21 cellular contexts compared by ENCODE assay signal in the genomic region with DNA sequence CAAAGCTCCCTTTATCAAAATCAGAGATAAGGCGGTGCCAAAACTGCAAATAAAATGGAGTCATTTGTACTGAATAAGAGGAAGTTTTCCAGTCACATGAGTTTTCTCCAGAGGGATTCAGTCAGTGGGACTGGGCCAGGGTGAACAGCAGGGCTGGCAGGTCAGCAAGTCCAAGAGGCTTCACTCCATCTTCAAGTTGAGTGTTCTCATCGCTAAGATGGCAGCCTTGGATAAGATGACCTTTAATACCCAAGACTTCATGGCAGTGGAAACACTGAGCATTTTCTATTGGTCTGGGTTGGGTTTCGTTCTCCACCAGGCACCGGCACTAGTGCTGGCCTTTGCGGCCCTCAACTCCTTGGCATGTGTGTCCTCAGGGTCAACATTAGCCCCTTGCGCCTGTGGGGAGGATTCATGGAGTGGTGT. TPM values are rescaled to one million over a fixed set of nuclear protein-coding genes. Genes with fewer than 3 reads are reported as not detected.
DNase-seq lines count a peak whose midpoint lies in the region; ATAC-seq, FAIRE-seq and TF ChIP-seq lines count a peak whose summit lies in the region.
"Had no signal": no experiment of that assay in that cellular context is flagged by ENCODE, and none has a peak within 500 bp of the region (broad histone marks: within the 10 kb centered on the region; RNA-seq: fewer than 3 reads in every experiment).

No MANE protein-coding gene starts in this region.

- no peak overlapping the region for H2AFZ ChIP-seq in K562 (ENCODE audit: low read depth, low read length)

- H4K20me1 ChIP-seq in K562 (replicated peaks; ENCODE audit: control insufficient read depth, insufficient read depth, low read length) = no peaks in the 10 kb centered on the region
- H4K20me1 ChIP-seq: BLaER1 treated with 17β-estradiol and CSF1 and Interleukin-3, amounts not matched to agents 10 nM and 100 nM had no signal

- H3K79me2 ChIP-seq in K562 (ENCODE audit: control insufficient read depth, insufficient read depth, low read length) = no peaks in the 10 kb centered on the region

- no peak for TF ChIP-seq EP300 in K562 (IDR thresholded peaks at IDR 0.05; ENCODE audit: low read length)

- FAIRE-seq in K562 (lab: Jason Lieb, UNC) (no peak), pancreas (lab: Jason Lieb, UNC) (no peak)
- FAIRE-seq: A204.1, D721Med, HTR-8/SVneo, RCC 7860 had no signal

- H3K4me1 ChIP-seq in K562 (replicated peaks in 1 of 2; ENCODE audit: control insufficient read depth in 2 of 2, insufficient read depth in 2 of 2, low read length in 2 of 2) (no peaks in the 10 kb centered on the region; a peak in 1 of 5 replicates), left ventricle myocardium inferior (peaks cover 25% of the 10 kb centered on the region), pancreas (peaks cover 11 to 16% (median 13%) of the 10 kb centered on the region in 3 donors)
- H3K4me1 ChIP-seq: BLaER1 treated with 17β-estradiol and CSF1 and Interleukin-3, amounts not matched to agents 10 nM and 100 nM; HAP-1 had no signal

- TF ChIP-seq POLR2A in K562 (conservative IDR thresholded peaks at IDR 0.05) (no peak), erythroblast (IDR thresholded peaks at IDR 0.05; ENCODE audit: low read length) (no peak)

- no peak for TF ChIP-seq RAD21 in K562 (CRISPR knock-in tag; conservative IDR thresholded peaks at IDR 0.05 in 1 of 2, IDR thresholded peaks at IDR 0.05 in 1 of 2)

- 11% methylated on average over 6 of the region's 6 CpGs for WGBS in K562 (ENCODE audit: insufficient coverage, low coverage, missing lambda C conversion rate)
- WGBS in pancreas, 2 donors = 19 to 21% methylated on average over 6 of the region's 6 CpGs

- peaks cover 13 to 25% of the 10 kb centered on the region in 2 experiments; a peak in 4 of 5 replicates for H3K27me3 ChIP-seq in K562 (ENCODE audit: control insufficient read depth in 2 of 2, insufficient read depth in 2 of 2, low read length in 2 of 2)
- H3K27me3 ChIP-seq in left ventricle myocardium inferior (ENCODE audit: low read depth) = no peaks in the 10 kb centered on the region
- no peaks in the 10 kb centered on the region for H3K27me3 ChIP-seq in pancreas
- H3K27me3 ChIP-seq: BLaER1 treated with 17β-estradiol and CSF1 and Interleukin-3, amounts not matched to agents 10 nM and 100 nM had no signal

- no peaks in the 10 kb centered on the region for H3K9me1 ChIP-seq in K562 (ENCODE audit: control insufficient read depth, insufficient read depth, low read length)

- TF ChIP-seq CTCF in K562 (IDR thresholded peaks at IDR 0.05 in 2 of 3, conservative IDR thresholded peaks at IDR 0.05 in 1 of 3; ENCODE audit: insufficient read depth in 2 of 3, low read depth in 1 of 3, low read length in 3 of 3) (no peak), left ventricle myocardium inferior (IDR thresholded peaks at IDR 0.05; ENCODE audit: borderline replicate concordance) (no peak), pancreas (IDR thresholded peaks at IDR 0.05) (no peak)

- CTCF ChIA-PET in K562 (lab: Yijun Ruan, JAX; ENCODE audit: low intra/inter-chr PET ratio) = no interaction called here

- H3K9ac ChIP-seq in K562 (ENCODE audit: insufficient read depth in 1 of 2, low read depth in 2 of 2, low read length in 2 of 2) = no peak overlapping the region
- H3K9ac ChIP-seq: BLaER1 treated with 17β-estradiol and CSF1 and Interleukin-3, amounts not matched to agents 10 nM and 100 nM had no signal

- H3K9me3 ChIP-seq in K562 (replicated peaks; ENCODE audit: control insufficient read depth, insufficient read depth, low read depth, low read length) (peaks cover 6% of the 10 kb centered on the region), left ventricle myocardium inferior (replicated peaks) (peaks cover 19% of the 10 kb centered on the region), pancreas (no peaks in the 10 kb centered on the region)

- DNase-seq in NCI-H226 = peak; percentile 24
- DNase-seq in K562 (ENCODE audit: extremely low read depth in 1 of 4, low spot score in 3 of 4) = no peak
- DNase-seq in left ventricle myocardium inferior = peak; percentile 52
- peak in 4 of 6 donors; percentile 39 to 53 (median 42) for DNase-seq in pancreas
- no peak for DNase-seq in erythroblast (lab: John Stamatoyannopoulos, UW)
- DNase-seq in posterior cingulate gyrus = no peak
- DNase-seq in stimulated activated CD4-positive, alpha-beta T cell treated with anti-CD3 and anti-CD28 coated beads, Interleukin-4, amount 100 ng/mL, for 24 hours = no peak
- DNase-seq: CD8-positive, alpha-beta memory T cell; DMS79; NCI-H1417; NCI-H2029; NCI-H510A treated with DMSO at 0.1 percent for 48 hours; SHP77 treated with DMSO at 0.1 percent for 48 hours had no signal

- H3K27ac ChIP-seq in K562 (ENCODE audit: extremely low read depth, low read depth, low read length) = no peak overlapping the region
- H3K27ac ChIP-seq in left ventricle myocardium inferior (replicated peaks) = peak overlapping the region; percentile 62
- H3K27ac ChIP-seq in pancreas = peak overlapping the region in 3 of 4 donors; percentile 41 to 77 (median 71)
- H3K27ac ChIP-seq: BLaER1 treated with 17β-estradiol and CSF1 and Interleukin-3, amounts not matched to agents 10 nM and 100 nM; HL-60 had no signal

- no TSS peak for BruUV-seq in K562 (replicated peaks; lab: Mats Ljungman, UMichigan)

- in situ Hi-C loops in K562 (cut with MboI) = no loop called here

- POLR2A ChIA-PET in K562 (lab: Yijun Ruan, JAX) = interaction anchor here (0.6 to 0.7 kb wide), 2 partner anchors 11 to 114 kb away, joined by 3 read pairs; no protein-coding TSS in a partner anchor

- ATAC-seq in K562 = no peak; the same call in 2 of the 3 replicates
- ATAC-seq in pancreas = peak; percentile 81 to 87 (median 83)
- ATAC-seq in GM21423 (IDR thresholded peaks at IDR 0.05; ENCODE audit: unreplicated experiment) = no peak

- intact Hi-C loops in K562 (cut with micrococcal nuclease) = no loop called here
- intact Hi-C loops in left ventricle myocardium inferior (cut with micrococcal nuclease) = no loop called here
- intact Hi-C loops in pancreas (cut with DNase I) = loop anchor here in 1 of 3 donors (10.0 kb wide), 1 partner anchor 75 kb away; no protein-coding TSS in a partner anchor
- intact Hi-C loops in posterior cingulate gyrus (cut with DNase I) = loop anchor here (2.0 to 5.0 kb wide), 2 partner anchors 77 to 247 kb away; partner anchors contain the start of gene SOD2

- H3K4me3 ChIP-seq in K562 = no peak overlapping the region
- H3K4me3 ChIP-seq in left ventricle myocardium inferior = no peak overlapping the region
- no peak overlapping the region for H3K4me3 ChIP-seq in pancreas
- H3K4me3 ChIP-seq: BLaER1 treated with 17β-estradiol and CSF1 and Interleukin-3, amounts not matched to agents 10 nM and 100 nM; HAP-1 had no signal

- H3K4me2 ChIP-seq in K562 (ENCODE audit: insufficient read depth, low read length) = no peak overlapping the region
- H3K4me2 ChIP-seq: BLaER1 treated with 17β-estradiol and CSF1 and Interleukin-3, amounts not matched to agents 10 nM and 100 nM had no signal

- H3K36me3 ChIP-seq in K562 (ENCODE audit: control insufficient read depth, insufficient read depth, low read length) = no peaks in the 10 kb centered on the region
- H3K36me3 ChIP-seq in left ventricle myocardium inferior = no peaks in the 10 kb centered on the region
- H3K36me3 ChIP-seq in pancreas = no peaks in the 10 kb centered on the region
- H3K36me3 ChIP-seq: HAP-1 had no signal

TF ChIP-seq in K562, 482 proteins besides CTCF, POLR2A, EP300 and RAD21:
- TF ChIP-seq PYGO2 (tag; IDR thresholded peaks at IDR 0.05) (no peak), FOXJ2 (tag; IDR thresholded peaks at IDR 0.05) (peak; percentile 50; the same call in 1 of the 2 replicates)
TF ChIP-seq in K562: peak in this region for 1.

RNA-seq across cellular contexts. Expression of gene IGF2R, which starts 29.3 kb away (rescaled TPM):
- 302 and 333 TPM in 2 replicates for total RNA-seq in K562 (2011; cell fraction: chromatin; rRNA removed; ENCODE audit: low replicate concordance)
- 228 and 239 TPM in 2 replicates for total RNA-seq in K562 (2011; cell fraction: nucleolus; rRNA removed)
- 228 and 238 TPM in 2 replicates for total RNA-seq in K562 (2011; cell fraction: nucleoplasm; rRNA removed)
- 36.9 and 41.3 TPM in 2 replicates for total RNA-seq in K562 (2014; rRNA removed)
- 34.4 and 37.8 TPM in 2 replicates for total RNA-seq in K562 (2014; rRNA removed; fragmentation: Illumina TruSeq; extraction: Trizol)
- 34.5 and 37.5 TPM in 2 replicates for total RNA-seq in K562 (2015; rRNA removed; fragmentation: Illumina TruSeq; extraction: Trizol)
- total RNA-seq in K562 (2021) = 84.7 and 92.3 TPM in 2 replicates
- 13.2 and 16.7 TPM in 2 replicates for polyA plus RNA-seq in K562 (2011; rRNA removed)
- polyA plus RNA-seq in K562 (2011; cell fraction: cytosol; rRNA removed) = 12.7 and 14.5 TPM in 2 replicates
- 55.4 and 71.5 TPM in 2 replicates for polyA plus RNA-seq in K562 (2011; cell fraction: nucleus; rRNA removed)
- polyA plus RNA-seq in K562 (2012) = 57.1 and 73.0 TPM in 2 replicates
- polyA plus RNA-seq in K562 (2014; fragmentation: Illumina TruSeq; extraction: Trizol) = 60.4 and 68.9 TPM in 2 replicates
- polyA plus RNA-seq in K562 (2014; fragmentation: Nextera tagmentation; extraction: Ambion mirVana) = 1 to 10 TPM; 3.5 to 3.6 TPM
- 30.3 and 31.0 TPM in 2 replicates for polyA plus RNA-seq in K562 (2014; rRNA removed)
- 48.1 and 64.9 TPM in 2 replicates for polyA minus RNA-seq in K562 (2011; rRNA and poly(A)+ RNA removed)
- polyA minus RNA-seq in K562 (2011; cell fraction: cytosol; rRNA and poly(A)+ RNA removed) = 47.2 and 72.7 TPM in 2 replicates
- 108 and 127 TPM in 2 replicates for polyA minus RNA-seq in K562 (2011; cell fraction: nucleus; rRNA and poly(A)+ RNA removed)
- total RNA-seq in left ventricle myocardium inferior = 66.8 TPM
- total RNA-seq in pancreas = 10 to 100 TPM; 27.5 to 54.0 (median 37.7) TPM
- polyA plus RNA-seq in pancreas = 10 to 100 TPM; 11.0 to 14.5 TPM

RNA-seq across cellular contexts. Expression of gene MAS1, which starts 48.8 kb away (rescaled TPM):
- not detected in 2 replicates for total RNA-seq in K562 (2011; cell fraction: chromatin; rRNA removed; ENCODE audit: low replicate concordance)
- total RNA-seq in K562 (2011; cell fraction: nucleolus; rRNA removed) = not detected in 2 replicates
- total RNA-seq in K562 (2011; cell fraction: nucleoplasm; rRNA removed) = not detected in 2 replicates
- not detected in 2 replicates for total RNA-seq in K562 (2014; rRNA removed)
- not detected in 2 replicates for total RNA-seq in K562 (2014; rRNA removed; fragmentation: Illumina TruSeq; extraction: Trizol)
- not detected in 2 replicates for total RNA-seq in K562 (2015; rRNA removed; fragmentation: Illumina TruSeq; extraction: Trizol)
- not detected in 2 replicates for total RNA-seq in K562 (2021)
- polyA plus RNA-seq in K562 (2011; rRNA removed) = not detected in 2 replicates
- not detected in 2 replicates for polyA plus RNA-seq in K562 (2011; cell fraction: cytosol; rRNA removed)
- polyA plus RNA-seq in K562 (2011; cell fraction: nucleus; rRNA removed) = not detected in 2 replicates
- polyA plus RNA-seq in K562 (2012) = not detected in 2 replicates
- not detected in 2 replicates for polyA plus RNA-seq in K562 (2014; fragmentation: Illumina TruSeq; extraction: Trizol)
- not detected for polyA plus RNA-seq in K562 (2014; fragmentation: Nextera tagmentation; extraction: Ambion mirVana)
- polyA plus RNA-seq in K562 (2014; rRNA removed) = not detected in 2 replicates
- polyA minus RNA-seq in K562 (2011; rRNA and poly(A)+ RNA removed) = not detected in 2 replicates
- polyA minus RNA-seq in K562 (2011; cell fraction: cytosol; rRNA and poly(A)+ RNA removed) = not detected in 2 replicates
- not detected in 2 replicates for polyA minus RNA-seq in K562 (2011; cell fraction: nucleus; rRNA and poly(A)+ RNA removed)
- total RNA-seq in left ventricle myocardium inferior = not detected
- not detected for total RNA-seq in pancreas
- polyA plus RNA-seq in pancreas = under 1 TPM in 1 of 2 donors, not detected in 1; under 0.01 TPM
- total RNA-seq: CD8-positive, alpha-beta memory T cell had no signal
- polyA plus RNA-seq: CD8-positive, alpha-beta memory T cell had no signal

Comparison
In these comparisons a context has a peak if more than half of its experiments do, and no peak if none do; other contexts are left out.
1. DNase-seq: peak in NCI-H226 (single experiment), left ventricle myocardium inferior (single experiment) and pancreas (4 of 6); none in K562 (0 of 4), erythroblast (0 of 2), posterior cingulate gyrus (0 of 10) and stimulated activated CD4-positive, alpha-beta T cell treated with anti-CD3 and anti-CD28 coated beads, Interleukin-4, amount 100 ng/mL, for 24 hours (single experiment).
2. ATAC-seq: peak in pancreas (4 of 4); none in K562 (single experiment) and GM21423 (single experiment).